Comparison of ENCODE assay signal across 8 cellular contexts in the genomic region with DNA sequence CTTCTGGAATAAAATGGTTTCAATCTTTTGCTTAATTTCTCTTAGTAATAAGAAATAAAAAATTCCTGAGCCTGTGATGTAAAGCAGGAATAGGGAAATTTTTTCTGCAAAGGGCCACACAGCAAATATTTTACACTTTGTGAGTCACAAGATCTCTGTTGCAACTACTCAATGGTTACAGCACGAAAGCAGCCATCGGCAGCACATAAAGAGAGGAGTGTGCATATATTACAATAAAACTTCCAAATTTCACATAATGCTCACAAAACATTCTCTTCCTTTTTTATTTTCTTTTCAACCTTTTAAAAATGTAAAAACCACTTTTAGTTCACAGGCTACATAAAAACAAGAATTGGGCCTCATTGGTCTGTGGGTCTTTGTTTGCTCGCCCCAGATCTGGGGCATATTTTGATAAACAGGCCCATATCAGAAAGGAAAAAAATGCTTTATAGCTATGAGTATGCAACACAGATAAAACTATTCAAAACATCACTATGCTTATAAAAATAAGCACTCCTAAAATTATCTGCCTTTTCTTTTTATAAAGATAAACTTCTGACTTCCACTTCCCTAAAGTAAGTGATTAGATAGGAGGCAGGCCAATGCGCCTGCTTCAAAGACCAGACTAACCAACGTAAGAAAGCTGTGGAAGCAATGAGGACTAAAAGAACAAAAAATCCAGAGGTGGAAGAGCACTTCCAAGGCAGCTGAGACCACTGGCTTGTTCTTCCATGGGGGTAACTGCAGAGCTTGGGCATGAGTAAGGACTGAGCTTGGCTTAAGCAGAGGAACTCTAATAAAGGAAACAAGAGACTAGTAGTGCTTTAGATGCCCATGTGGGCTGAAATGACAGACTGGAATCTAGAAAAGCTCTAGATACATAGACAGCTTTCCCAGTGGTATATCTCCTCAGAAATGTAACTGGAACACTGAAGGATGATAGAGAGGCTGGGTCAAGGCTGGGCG. TPM values are rescaled to one million over a fixed set of nuclear protein-coding genes. Genes with fewer than 3 reads are reported as not detected.
DNase-seq lines count a peak whose midpoint lies in the region; ATAC-seq and TF ChIP-seq lines count a peak whose summit lies in the region.

No MANE protein-coding gene starts in this region.

- no peaks in the 10 kb centered on the region for H3K27me3 ChIP-seq in skeletal muscle tissue (ENCODE audit: control insufficient read depth in 3 of 3, insufficient read depth in 3 of 3, low read length in 3 of 3)

- TF ChIP-seq POLR2A in erythroblast (IDR thresholded peaks at IDR 0.05; ENCODE audit: low read length), result no peak

- peak overlapping the region in 1 of 2 donors; percentile 37 for H3K27ac Mint-ChIP-seq in activated naive CD4-positive, alpha-beta T cell treated with anti-CD3 and anti-CD28 coated beads, Interleukin-2, amount 50 U/mL, for 72 hours

- H3K4me3 ChIP-seq in skeletal muscle tissue (ENCODE audit: low read length in 3 of 3), result no peak overlapping the region

- peaks cover 4 to 12% of the 10 kb centered on the region in 2 donors for H3K36me3 Mint-ChIP-seq in activated naive CD4-positive, alpha-beta T cell treated with anti-CD3 and anti-CD28 coated beads, Interleukin-2, amount 50 U/mL, for 72 hours

- H3K27ac ChIP-seq in skeletal muscle tissue (ENCODE audit: low read depth, low read length), result peak overlapping the region; percentile 14

- peak; percentile 42 for ATAC-seq in GM19395 (IDR thresholded peaks at IDR 0.05; ENCODE audit: unreplicated experiment)
- no peak for ATAC-seq in activated naive CD4-positive, alpha-beta T cell treated with anti-CD3 and anti-CD28 coated beads, Interleukin-2, amount 50 U/mL, for 72 hours
- no peak for ATAC-seq in HG03045 (IDR thresholded peaks at IDR 0.05; ENCODE audit: unreplicated experiment)

- H3K36me3 ChIP-seq in skeletal muscle tissue (ENCODE audit: control insufficient read depth in 3 of 3, insufficient read depth in 3 of 3, low read length in 3 of 3), result peaks cover 0 to 3% (median 0%) of the 10 kb centered on the region in 3 donors

- H3K4me1 ChIP-seq in skeletal muscle tissue (ENCODE audit: control insufficient read depth in 3 of 3, insufficient read depth in 3 of 3, low read length in 3 of 3), result peaks cover 0 to 4% (median 4%) of the 10 kb centered on the region in 3 donors

- no peaks in the 10 kb centered on the region for H3K9me3 ChIP-seq in skeletal muscle tissue (ENCODE audit: control insufficient read depth in 3 of 3, low read length in 3 of 3)

- DNase-seq in NOMO-1 treated with dmso at 0.1 percent for 144 hours (lab: John Stamatoyannopoulos, UW; ENCODE audit: unreplicated experiment), result peak; percentile 16
- peak; percentile 15 to 19 for DNase-seq in erythroblast (lab: John Stamatoyannopoulos, UW)
- no peak for DNase-seq in activated naive CD4-positive, alpha-beta T cell treated with anti-CD3 and anti-CD28 coated beads, Interleukin-2, amount 50 U/mL, for 72 hours (ENCODE audit: low spot score in 2 of 2)
- no peak for DNase-seq in ACHN
- DNase-seq in NCI-H1105 (lab: John Stamatoyannopoulos, UW), result no peak

- H3K9ac ChIP-seq in skeletal muscle tissue (ENCODE audit: low read depth in 1 of 3, low read length in 3 of 3), result no peak overlapping the region

- H3K9me3 Mint-ChIP-seq in activated naive CD4-positive, alpha-beta T cell treated with anti-CD3 and anti-CD28 coated beads, Interleukin-2, amount 50 U/mL, for 72 hours, result no peaks in the 10 kb centered on the region

- in situ Hi-C loops in ACHN (cut with HindIII; ENCODE audit: low pct_ligation_motif_present, low pct_unique_long_range_greater_than_20kb, low sequenced_read_pairs), result no loop called here

RNA-seq across cellular contexts. Expression of gene MYCBP2, which starts 26.4 kb away (rescaled TPM):
- total RNA-seq in skeletal muscle tissue, result 61.1 TPM
- total RNA-seq in activated naive CD4-positive, alpha-beta T cell treated with anti-CD3 and anti-CD28 coated beads, Interleukin-2, amount 50 U/mL, for 72 hours, result 100 to 1,000 TPM in 1 of 2 donors, 10 to 100 TPM in 1; 80.1 to 105 TPM

Comparison
In these comparisons a context has a peak if more than half of its experiments do, and no peak if none do; other contexts are left out.
1. DNase-seq: peak in NOMO-1 treated with dmso at 0.1 percent for 144 hours (single experiment) and erythroblast (2 of 2); none in activated naive CD4-positive, alpha-beta T cell treated with anti-CD3 and anti-CD28 coated beads, Interleukin-2, amount 50 U/mL, for 72 hours (0 of 2), ACHN (single experiment) and NCI-H1105 (single experiment).